1 cellular context compared by ENCODE assay signal in the genomic region with DNA sequence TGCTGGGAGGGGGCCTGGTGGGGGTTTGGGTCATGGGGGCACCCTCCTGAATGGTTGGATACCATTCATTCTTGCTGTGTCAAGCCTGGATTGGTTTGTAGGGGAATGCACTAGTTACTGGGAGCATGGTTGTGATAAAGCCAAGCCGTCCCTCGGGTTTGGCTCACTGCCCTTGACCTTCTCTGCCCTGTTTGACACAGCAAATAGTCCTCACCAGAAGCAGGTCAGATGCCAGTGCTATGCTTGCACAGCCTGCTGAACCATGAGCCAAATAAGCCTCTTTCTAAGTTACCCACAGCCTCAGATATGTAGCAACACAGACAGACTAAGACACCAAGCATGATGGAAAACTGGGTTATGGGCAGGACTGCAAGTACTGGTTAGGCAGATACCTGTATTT.
TF ChIP-seq lines count a peak whose summit lies in the region.

No MANE protein-coding gene starts in this region.

TF ChIP-seq in HepG2, 621 proteins besides CTCF, POLR2A, EP300 and RAD21 (continued from another document and continues in another):
- TF ChIP-seq, protein P1, sequence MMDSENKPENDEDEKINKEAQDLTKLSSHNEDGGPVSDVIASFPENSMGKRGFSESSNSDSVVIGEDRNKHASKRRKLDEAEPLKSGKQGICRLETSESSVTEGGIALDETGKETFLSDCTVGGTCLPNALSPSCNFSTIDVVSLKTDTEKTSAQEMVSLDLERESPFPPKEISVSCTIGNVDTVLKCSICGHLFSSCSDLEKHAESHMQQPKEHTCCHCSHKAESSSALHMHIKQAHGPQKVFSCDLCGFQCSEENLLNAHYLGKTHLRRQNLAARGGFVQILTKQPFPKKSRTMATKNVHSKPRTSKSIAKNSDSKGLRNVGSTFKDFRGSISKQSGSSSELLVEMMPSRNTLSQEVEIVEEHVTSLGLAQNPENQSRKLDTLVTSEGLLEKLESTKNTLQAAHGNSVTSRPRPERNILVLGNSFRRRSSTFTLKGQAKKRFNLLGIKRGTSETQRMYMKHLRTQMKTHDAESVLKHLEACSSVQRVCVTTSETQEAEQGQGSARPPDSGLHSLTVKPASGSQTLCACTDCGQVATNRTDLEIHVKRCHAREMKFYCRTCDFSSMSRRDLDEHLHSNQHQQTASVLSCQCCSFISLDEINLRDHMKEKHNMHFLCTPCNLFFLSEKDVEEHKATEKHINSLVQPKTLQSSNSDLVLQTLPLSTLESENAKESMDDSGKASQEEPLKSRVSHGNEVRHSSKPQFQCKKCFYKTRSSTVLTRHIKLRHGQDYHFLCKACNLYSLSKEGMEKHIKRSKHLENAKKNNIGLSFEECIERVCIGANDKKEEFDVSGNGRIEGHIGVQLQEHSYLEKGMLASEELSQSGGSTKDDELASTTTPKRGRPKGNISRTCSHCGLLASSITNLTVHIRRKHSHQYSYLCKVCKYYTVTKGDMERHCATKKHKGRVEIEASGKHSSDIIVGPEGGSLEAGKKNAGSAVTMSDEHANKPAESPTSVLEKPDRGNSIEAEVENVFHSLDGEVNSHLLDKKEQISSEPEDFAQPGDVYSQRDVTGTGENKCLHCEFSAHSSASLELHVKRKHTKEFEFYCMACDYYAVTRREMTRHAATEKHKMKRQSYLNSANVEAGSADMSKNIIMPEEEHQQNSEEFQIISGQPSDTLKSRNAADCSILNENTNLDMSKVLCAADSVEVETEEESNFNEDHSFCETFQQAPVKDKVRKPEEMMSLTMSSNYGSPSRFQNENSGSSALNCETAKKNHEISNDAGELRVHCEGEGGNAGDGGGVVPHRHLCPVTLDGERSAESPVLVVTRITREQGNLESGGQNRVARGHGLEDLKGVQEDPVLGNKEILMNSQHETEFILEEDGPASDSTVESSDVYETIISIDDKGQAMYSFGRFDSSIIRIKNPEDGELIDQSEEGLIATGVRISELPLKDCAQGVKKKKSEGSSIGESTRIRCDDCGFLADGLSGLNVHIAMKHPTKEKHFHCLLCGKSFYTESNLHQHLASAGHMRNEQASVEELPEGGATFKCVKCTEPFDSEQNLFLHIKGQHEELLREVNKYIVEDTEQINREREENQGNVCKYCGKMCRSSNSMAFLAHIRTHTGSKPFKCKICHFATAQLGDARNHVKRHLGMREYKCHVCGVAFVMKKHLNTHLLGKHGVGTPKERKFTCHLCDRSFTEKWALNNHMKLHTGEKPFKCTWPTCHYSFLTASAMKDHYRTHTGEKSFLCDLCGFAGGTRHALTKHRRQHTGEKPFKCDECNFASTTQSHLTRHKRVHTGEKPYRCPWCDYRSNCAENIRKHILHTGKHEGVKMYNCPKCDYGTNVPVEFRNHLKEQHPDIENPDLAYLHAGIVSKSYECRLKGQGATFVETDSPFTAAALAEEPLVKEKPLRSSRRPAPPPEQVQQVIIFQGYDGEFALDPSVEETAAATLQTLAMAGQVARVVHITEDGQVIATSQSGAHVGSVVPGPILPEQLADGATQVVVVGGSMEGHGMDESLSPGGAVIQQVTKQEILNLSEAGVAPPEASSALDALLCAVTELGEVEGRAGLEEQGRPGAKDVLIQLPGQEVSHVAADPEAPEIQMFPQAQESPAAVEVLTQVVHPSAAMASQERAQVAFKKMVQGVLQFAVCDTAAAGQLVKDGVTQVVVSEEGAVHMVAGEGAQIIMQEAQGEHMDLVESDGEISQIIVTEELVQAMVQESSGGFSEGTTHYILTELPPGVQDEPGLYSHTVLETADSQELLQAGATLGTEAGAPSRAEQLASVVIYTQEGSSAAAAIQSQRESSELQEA (CRISPR knock-in tag; IDR thresholded peaks at IDR 0.05; ENCODE audit: not compliant biosample characterization): no peak
- TF ChIP-seq ZNF24 (IDR thresholded peaks at IDR 0.05) (no peak), ZNF567 (CRISPR knock-in tag; IDR thresholded peaks at IDR 0.05; ENCODE audit: borderline replicate concordance) (no peak), ZMYM3 (CRISPR knock-in tag; IDR thresholded peaks at IDR 0.05) (no peak), ELF1 (CRISPR knock-in tag; IDR thresholded peaks at IDR 0.05) (no peak; the same call in 1 of the 2 replicates), ETV5 (CRISPR knock-in tag; IDR thresholded peaks at IDR 0.05; ENCODE audit: borderline replicate concordance) (no peak), ZNF781 (CRISPR knock-in tag; IDR thresholded peaks at IDR 0.05; ENCODE audit: borderline replicate concordance, not compliant biosample characterization) (no peak), ZNF3 (CRISPR knock-in tag; IDR thresholded peaks at IDR 0.05) (no peak), ZNF878 (CRISPR knock-in tag; IDR thresholded peaks at IDR 0.05) (no peak), FOXA3 (CRISPR knock-in tag; IDR thresholded peaks at IDR 0.05) (peak; percentile 91), KMT2A (CRISPR knock-in tag; IDR thresholded peaks at IDR 0.05) (no peak), IKZF4 (CRISPR knock-in tag; IDR thresholded peaks at IDR 0.05; ENCODE audit: borderline replicate concordance, low read depth, not compliant biosample characterization) (no peak), ZNF331 (CRISPR knock-in tag; IDR thresholded peaks at IDR 0.05) (peak; percentile 94), ZNF615 (CRISPR knock-in tag; IDR thresholded peaks at IDR 0.05; ENCODE audit: borderline replicate concordance) (no peak), PAF1 (CRISPR knock-in tag; IDR thresholded peaks at IDR 0.05) (no peak), PITX1 (CRISPR knock-in tag; IDR thresholded peaks at IDR 0.05) (peak; percentile 76), ZBTB1 (CRISPR knock-in tag; IDR thresholded peaks at IDR 0.05; ENCODE audit: borderline replicate concordance) (no peak), U2AF1 (optimal IDR thresholded peaks at IDR 0.05; ENCODE audit: low read depth, low read length) (no peak), ZNF343 (CRISPR knock-in tag; IDR thresholded peaks at IDR 0.05) (no peak), ZNF451 (CRISPR knock-in tag; IDR thresholded peaks at IDR 0.05) (no peak)
- TF ChIP-seq, protein P2, sequence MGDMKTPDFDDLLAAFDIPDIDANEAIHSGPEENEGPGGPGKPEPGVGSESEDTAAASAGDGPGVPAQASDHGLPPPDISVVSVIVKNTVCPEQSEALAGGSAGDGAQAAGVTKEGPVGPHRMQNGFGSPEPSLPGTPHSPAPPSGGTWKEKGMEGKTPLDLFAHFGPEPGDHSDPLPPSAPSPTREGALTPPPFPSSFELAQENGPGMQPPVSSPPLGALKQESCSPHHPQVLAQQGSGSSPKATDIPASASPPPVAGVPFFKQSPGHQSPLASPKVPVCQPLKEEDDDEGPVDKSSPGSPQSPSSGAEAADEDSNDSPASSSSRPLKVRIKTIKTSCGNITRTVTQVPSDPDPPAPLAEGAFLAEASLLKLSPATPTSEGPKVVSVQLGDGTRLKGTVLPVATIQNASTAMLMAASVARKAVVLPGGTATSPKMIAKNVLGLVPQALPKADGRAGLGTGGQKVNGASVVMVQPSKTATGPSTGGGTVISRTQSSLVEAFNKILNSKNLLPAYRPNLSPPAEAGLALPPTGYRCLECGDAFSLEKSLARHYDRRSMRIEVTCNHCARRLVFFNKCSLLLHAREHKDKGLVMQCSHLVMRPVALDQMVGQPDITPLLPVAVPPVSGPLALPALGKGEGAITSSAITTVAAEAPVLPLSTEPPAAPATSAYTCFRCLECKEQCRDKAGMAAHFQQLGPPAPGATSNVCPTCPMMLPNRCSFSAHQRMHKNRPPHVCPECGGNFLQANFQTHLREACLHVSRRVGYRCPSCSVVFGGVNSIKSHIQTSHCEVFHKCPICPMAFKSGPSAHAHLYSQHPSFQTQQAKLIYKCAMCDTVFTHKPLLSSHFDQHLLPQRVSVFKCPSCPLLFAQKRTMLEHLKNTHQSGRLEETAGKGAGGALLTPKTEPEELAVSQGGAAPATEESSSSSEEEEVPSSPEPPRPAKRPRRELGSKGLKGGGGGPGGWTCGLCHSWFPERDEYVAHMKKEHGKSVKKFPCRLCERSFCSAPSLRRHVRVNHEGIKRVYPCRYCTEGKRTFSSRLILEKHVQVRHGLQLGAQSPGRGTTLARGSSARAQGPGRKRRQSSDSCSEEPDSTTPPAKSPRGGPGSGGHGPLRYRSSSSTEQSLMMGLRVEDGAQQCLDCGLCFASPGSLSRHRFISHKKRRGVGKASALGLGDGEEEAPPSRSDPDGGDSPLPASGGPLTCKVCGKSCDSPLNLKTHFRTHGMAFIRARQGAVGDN (CRISPR knock-in tag; IDR thresholded peaks at IDR 0.05): no peak; the same call in 1 of the 2 replicates
- TF ChIP-seq, protein P3, sequence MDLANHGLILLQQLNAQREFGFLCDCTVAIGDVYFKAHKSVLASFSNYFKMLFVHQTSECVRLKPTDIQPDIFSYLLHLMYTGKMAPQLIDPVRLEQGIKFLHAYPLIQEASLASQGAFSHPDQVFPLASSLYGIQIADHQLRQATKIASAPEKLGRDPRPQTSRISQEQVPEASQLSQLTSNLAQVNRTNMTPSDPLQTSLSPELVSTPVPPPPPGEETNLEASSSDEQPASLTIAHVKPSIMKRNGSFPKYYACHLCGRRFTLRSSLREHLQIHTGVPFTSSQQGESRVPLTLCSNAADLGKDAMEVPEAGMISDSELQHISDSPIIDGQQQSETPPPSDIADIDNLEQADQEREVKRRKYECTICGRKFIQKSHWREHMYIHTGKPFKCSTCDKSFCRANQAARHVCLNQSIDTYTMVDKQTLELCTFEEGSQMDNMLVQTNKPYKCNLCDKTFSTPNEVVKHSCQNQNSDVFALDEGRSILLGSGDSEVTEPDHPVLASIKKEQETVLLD (CRISPR knock-in tag; IDR thresholded peaks at IDR 0.05; ENCODE audit: low read depth): no peak
- TF ChIP-seq, protein P4, sequence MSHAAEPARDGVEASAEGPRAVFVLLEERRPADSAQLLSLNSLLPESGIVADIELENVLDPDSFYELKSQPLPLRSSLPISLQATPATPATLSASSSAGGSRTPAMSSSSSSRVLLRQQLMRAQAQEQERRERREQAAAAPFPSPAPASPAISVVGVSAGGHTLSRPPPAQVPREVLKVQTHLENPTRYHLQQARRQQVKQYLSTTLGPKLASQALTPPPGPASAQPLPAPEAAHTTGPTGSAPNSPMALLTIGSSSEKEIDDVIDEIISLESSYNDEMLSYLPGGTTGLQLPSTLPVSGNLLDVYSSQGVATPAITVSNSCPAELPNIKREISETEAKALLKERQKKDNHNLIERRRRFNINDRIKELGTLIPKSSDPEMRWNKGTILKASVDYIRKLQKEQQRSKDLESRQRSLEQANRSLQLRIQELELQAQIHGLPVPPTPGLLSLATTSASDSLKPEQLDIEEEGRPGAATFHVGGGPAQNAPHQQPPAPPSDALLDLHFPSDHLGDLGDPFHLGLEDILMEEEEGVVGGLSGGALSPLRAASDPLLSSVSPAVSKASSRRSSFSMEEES (CRISPR knock-in tag; IDR thresholded peaks at IDR 0.05): 0 out of 2 replicates have a peak, but pooled peaks have one; percentile 24
- TF ChIP-seq, protein P5, sequence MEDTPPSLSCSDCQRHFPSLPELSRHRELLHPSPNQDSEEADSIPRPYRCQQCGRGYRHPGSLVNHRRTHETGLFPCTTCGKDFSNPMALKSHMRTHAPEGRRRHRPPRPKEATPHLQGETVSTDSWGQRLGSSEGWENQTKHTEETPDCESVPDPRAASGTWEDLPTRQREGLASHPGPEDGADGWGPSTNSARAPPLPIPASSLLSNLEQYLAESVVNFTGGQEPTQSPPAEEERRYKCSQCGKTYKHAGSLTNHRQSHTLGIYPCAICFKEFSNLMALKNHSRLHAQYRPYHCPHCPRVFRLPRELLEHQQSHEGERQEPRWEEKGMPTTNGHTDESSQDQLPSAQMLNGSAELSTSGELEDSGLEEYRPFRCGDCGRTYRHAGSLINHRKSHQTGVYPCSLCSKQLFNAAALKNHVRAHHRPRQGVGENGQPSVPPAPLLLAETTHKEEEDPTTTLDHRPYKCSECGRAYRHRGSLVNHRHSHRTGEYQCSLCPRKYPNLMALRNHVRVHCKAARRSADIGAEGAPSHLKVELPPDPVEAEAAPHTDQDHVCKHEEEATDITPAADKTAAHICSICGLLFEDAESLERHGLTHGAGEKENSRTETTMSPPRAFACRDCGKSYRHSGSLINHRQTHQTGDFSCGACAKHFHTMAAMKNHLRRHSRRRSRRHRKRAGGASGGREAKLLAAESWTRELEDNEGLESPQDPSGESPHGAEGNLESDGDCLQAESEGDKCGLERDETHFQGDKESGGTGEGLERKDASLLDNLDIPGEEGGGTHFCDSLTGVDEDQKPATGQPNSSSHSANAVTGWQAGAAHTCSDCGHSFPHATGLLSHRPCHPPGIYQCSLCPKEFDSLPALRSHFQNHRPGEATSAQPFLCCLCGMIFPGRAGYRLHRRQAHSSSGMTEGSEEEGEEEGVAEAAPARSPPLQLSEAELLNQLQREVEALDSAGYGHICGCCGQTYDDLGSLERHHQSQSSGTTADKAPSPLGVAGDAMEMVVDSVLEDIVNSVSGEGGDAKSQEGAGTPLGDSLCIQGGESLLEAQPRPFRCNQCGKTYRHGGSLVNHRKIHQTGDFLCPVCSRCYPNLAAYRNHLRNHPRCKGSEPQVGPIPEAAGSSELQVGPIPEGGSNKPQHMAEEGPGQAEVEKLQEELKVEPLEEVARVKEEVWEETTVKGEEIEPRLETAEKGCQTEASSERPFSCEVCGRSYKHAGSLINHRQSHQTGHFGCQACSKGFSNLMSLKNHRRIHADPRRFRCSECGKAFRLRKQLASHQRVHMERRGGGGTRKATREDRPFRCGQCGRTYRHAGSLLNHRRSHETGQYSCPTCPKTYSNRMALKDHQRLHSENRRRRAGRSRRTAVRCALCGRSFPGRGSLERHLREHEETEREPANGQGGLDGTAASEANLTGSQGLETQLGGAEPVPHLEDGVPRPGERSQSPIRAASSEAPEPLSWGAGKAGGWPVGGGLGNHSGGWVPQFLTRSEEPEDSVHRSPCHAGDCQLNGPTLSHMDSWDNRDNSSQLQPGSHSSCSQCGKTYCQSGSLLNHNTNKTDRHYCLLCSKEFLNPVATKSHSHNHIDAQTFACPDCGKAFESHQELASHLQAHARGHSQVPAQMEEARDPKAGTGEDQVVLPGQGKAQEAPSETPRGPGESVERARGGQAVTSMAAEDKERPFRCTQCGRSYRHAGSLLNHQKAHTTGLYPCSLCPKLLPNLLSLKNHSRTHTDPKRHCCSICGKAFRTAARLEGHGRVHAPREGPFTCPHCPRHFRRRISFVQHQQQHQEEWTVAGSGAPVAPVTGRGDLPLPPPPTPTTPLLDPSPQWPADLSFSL (CRISPR knock-in tag; IDR thresholded peaks at IDR 0.05): no peak
- TF ChIP-seq, protein P6, sequence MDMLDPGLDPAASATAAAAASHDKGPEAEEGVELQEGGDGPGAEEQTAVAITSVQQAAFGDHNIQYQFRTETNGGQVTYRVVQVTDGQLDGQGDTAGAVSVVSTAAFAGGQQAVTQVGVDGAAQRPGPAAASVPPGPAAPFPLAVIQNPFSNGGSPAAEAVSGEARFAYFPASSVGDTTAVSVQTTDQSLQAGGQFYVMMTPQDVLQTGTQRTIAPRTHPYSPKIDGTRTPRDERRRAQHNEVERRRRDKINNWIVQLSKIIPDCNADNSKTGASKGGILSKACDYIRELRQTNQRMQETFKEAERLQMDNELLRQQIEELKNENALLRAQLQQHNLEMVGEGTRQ (IDR thresholded peaks at IDR 0.05; ENCODE audit: low read depth, low read length): no peak
- TF ChIP-seq, protein P6 (CRISPR knock-in tag; IDR thresholded peaks at IDR 0.05; ENCODE audit: borderline replicate concordance): no peak
- TF ChIP-seq, protein P7, sequence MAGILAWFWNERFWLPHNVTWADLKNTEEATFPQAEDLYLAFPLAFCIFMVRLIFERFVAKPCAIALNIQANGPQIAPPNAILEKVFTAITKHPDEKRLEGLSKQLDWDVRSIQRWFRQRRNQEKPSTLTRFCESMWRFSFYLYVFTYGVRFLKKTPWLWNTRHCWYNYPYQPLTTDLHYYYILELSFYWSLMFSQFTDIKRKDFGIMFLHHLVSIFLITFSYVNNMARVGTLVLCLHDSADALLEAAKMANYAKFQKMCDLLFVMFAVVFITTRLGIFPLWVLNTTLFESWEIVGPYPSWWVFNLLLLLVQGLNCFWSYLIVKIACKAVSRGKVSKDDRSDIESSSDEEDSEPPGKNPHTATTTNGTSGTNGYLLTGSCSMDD (CRISPR knock-in tag; IDR thresholded peaks at IDR 0.05): no peak
